ENCODE assay signal across 20 cellular contexts in genomic region chr12:20528208-20528607, GRCh38.
DNase-seq lines count a peak whose midpoint lies in the region; ATAC-seq and TF ChIP-seq lines count a peak whose summit lies in the region.
"Had no signal": no experiment of that assay in that cellular context is flagged by ENCODE, and none has a peak within 500 bp of the region (broad histone marks: within the 10 kb centered on the region; RNA-seq: fewer than 3 reads in every experiment).

No MANE protein-coding gene starts in this region.

- H3K4me3 ChIP-seq in ascending aorta, result peak overlapping the region in 1 of 2 donors; percentile 56

- H3K4me3 Mint-ChIP-seq in progenitor cell of endocrine pancreas (ENCODE audit: low read depth), result no peak overlapping the region
- H3K4me3 Mint-ChIP-seq: activated CD4-positive, alpha-beta T cell treated with anti-CD3 and anti-CD28 coated beads, Interleukin-2, amount 10 ng/mL, durations not matched to agents 7 days and 5 days; CD4-positive, alpha-beta T cell; effector memory CD8-positive, alpha-beta T cell; memory B cell; natural killer cell treated with Interleukin-12 subunit alpha and Interleukin-12 subunit beta and Interleukin-15 and Interleukin-18, amount 100 ng/mL, for 72 hours had no signal

- peaks cover 16% of the 10 kb centered on the region for H3K4me1 Mint-ChIP-seq in progenitor cell of endocrine pancreas (ENCODE audit: low read depth)
- H3K4me1 Mint-ChIP-seq: activated CD4-positive, alpha-beta T cell treated with anti-CD3 and anti-CD28 coated beads, Interleukin-2, amount 10 ng/mL, durations not matched to agents 7 days and 5 days; memory B cell had no signal

- H3K36me3 Mint-ChIP-seq in progenitor cell of endocrine pancreas (ENCODE audit: insufficient read depth), result peaks cover 11% of the 10 kb centered on the region
- H3K36me3 Mint-ChIP-seq: memory B cell; natural killer cell treated with Interleukin-12 subunit alpha and Interleukin-12 subunit beta and Interleukin-15 and Interleukin-18, amount 100 ng/mL, for 72 hours had no signal

- peaks cover 6% of the 10 kb centered on the region for H3K9me3 Mint-ChIP-seq in progenitor cell of endocrine pancreas (ENCODE audit: low read depth)
- H3K9me3 Mint-ChIP-seq: activated CD4-positive, alpha-beta T cell treated with anti-CD3 and anti-CD28 coated beads, Interleukin-2, amount 10 ng/mL, durations not matched to agents 7 days and 5 days; CD4-positive, alpha-beta T cell; effector memory CD8-positive, alpha-beta T cell; natural killer cell treated with Interleukin-12 subunit alpha and Interleukin-12 subunit beta and Interleukin-15 and Interleukin-18, amount 100 ng/mL, for 72 hours had no signal

- peak overlapping the region; percentile 75 to 79 for H3K27ac ChIP-seq in ascending aorta
- H3K27ac ChIP-seq: KMS-11 had no signal

- H3K27me3 ChIP-seq in ascending aorta, result no peaks in the 10 kb centered on the region

- no peak overlapping the region for H3K27ac Mint-ChIP-seq in progenitor cell of endocrine pancreas
- H3K27ac Mint-ChIP-seq: activated CD4-positive, alpha-beta T cell treated with anti-CD3 and anti-CD28 coated beads, Interleukin-2, amount 10 ng/mL, durations not matched to agents 7 days and 5 days; CD4-positive, alpha-beta T cell; effector memory CD8-positive, alpha-beta T cell; memory B cell; natural killer cell treated with Interleukin-12 subunit alpha and Interleukin-12 subunit beta and Interleukin-15 and Interleukin-18, amount 100 ng/mL, for 72 hours had no signal

- intact Hi-C loops in ascending aorta (cut with DNase I), result no loop called here
- intact Hi-C loops in left ventricle myocardium superior (cut with micrococcal nuclease), result no loop called here

- TF ChIP-seq CTCF in ascending aorta (IDR thresholded peaks at IDR 0.05), result peak in 1 of 3 experiments; percentile 7
- TF ChIP-seq CTCF in progenitor cell of endocrine pancreas (IDR thresholded peaks at IDR 0.05; ENCODE audit: unreplicated experiment), result peak; percentile 17

- no peaks in the 10 kb centered on the region for H3K9me3 ChIP-seq in ascending aorta

- no peaks in the 10 kb centered on the region for H3K27me3 Mint-ChIP-seq in progenitor cell of endocrine pancreas
- H3K27me3 Mint-ChIP-seq: activated CD4-positive, alpha-beta T cell treated with anti-CD3 and anti-CD28 coated beads, Interleukin-2, amount 10 ng/mL, durations not matched to agents 7 days and 5 days; CD4-positive, alpha-beta T cell; effector memory CD8-positive, alpha-beta T cell; memory B cell; natural killer cell treated with Interleukin-12 subunit alpha and Interleukin-12 subunit beta and Interleukin-15 and Interleukin-18, amount 100 ng/mL, for 72 hours had no signal

- DNase-seq in HuH-7 (ENCODE audit: low spot score) (peak; percentile 17), ascending aorta (ENCODE audit: low spot score in 2 of 2) (no peak), left ventricle myocardium superior (no peak), progenitor cell of endocrine pancreas (ENCODE audit: low spot score, unreplicated experiment) (no peak), DMS153 treated with DMSO at 0.1 percent for 48 hours (lab: John Stamatoyannopoulos, UW; ENCODE audit: unreplicated experiment) (no peak)
- DNase-seq: activated CD4-positive, alpha-beta T cell treated with anti-CD3 and anti-CD28 coated beads, Interleukin-2, amount 10 ng/mL, durations not matched to agents 7 days and 5 days; activated gamma-delta T cell; CD4-positive, alpha-beta T cell; cerebellar nuclear complex; DMS53; effector memory CD8-positive, alpha-beta T cell; NCI-H1105 treated with DMSO at 0.1 percent for 48 hours; NCI-H524; SHP77 had no signal

- H3K36me3 ChIP-seq in ascending aorta, result no peaks in the 10 kb centered on the region

- peaks cover 0 to 15% of the 10 kb centered on the region in 2 donors for H3K4me1 ChIP-seq in ascending aorta

- ATAC-seq in left ventricle myocardium superior, result peak; percentile 16
- no peak for ATAC-seq in GM19324 (IDR thresholded peaks at IDR 0.05; ENCODE audit: low FRiP score, unreplicated experiment)
- no peak for ATAC-seq in HG03135 (IDR thresholded peaks at IDR 0.05; ENCODE audit: unreplicated experiment)
- no peak for ATAC-seq in GM19351 (IDR thresholded peaks at IDR 0.05; ENCODE audit: unreplicated experiment)
- ATAC-seq: effector memory CD8-positive, alpha-beta T cell; natural killer cell treated with Interleukin-12 subunit alpha and Interleukin-12 subunit beta and Interleukin-15 and Interleukin-18, amount 100 ng/mL, for 72 hours had no signal
